ENCODE assay signal across 8 cellular contexts in the genomic region with DNA sequence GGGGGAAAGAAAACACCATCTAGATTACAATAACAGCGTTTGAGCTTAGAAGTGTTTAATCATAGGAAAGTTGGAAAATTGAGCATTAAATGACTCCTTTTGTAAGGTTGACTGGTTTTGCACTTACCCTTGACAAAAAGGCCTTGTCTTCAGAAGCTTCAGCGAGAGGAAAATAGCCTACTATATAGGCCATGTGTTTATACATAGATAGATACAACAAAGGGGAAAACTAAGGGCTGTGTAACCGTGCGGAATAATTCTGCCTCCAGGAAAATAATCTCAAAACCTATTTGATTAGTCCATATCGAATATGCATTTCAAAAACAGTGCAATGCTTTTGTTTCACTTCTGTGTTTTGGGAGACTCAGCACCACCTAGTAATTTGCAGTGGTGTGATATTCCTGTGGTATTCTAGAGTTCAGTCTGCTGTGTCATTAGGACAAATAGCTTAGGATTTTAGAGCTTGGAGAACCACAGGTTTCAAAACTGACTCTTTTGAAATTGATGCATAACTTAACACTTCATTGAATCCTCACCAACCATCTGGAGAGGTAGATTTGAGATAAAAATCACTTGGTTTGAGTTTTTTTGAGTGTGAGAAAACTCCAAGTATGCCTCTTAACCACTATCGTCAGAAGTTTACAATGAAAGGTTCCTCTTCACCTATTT. TPM values are rescaled to one million over a fixed set of nuclear protein-coding genes. Genes with fewer than 3 reads are reported as not detected.
DNase-seq lines count a peak whose midpoint lies in the region; ATAC-seq and TF ChIP-seq lines count a peak whose summit lies in the region.

No MANE protein-coding gene starts in this region.

- POLR2A ChIA-PET in BJ (lab: Charles Lee) = interaction anchor here (0.6 kb wide), 1 partner anchor 15 kb away, joined by 3 read pairs; no protein-coding TSS in a partner anchor

- CTCF ChIA-PET in BJ (lab: Yijun Ruan, JAX) = interaction anchor here (1.0 to 5.9 kb wide), 6 partner anchors 10 to 57 kb away, joined by 3 to 20 read pairs (median 4); no protein-coding TSS in a partner anchor

- peak overlapping the region; percentile 86 for H3K4me3 Mint-ChIP-seq in central memory CD8-positive, alpha-beta T cell
- peak overlapping the region; percentile 92 to 97 (median 95) for H3K4me3 Mint-ChIP-seq in nephron

- DNase-seq in BJ (ENCODE audit: low read depth) = no peak
- no peak for DNase-seq in MG63
- DNase-seq in central memory CD8-positive, alpha-beta T cell (ENCODE audit: low spot score in 2 of 2) = no peak
- DNase-seq in UCSD-AML1 (lab: John Stamatoyannopoulos, UW; ENCODE audit: unreplicated experiment) = no peak
- DNase-seq in GOT3 (lab: John Stamatoyannopoulos, UW) = no peak

- H3K36me3 ChIP-seq in BJ (ENCODE audit: control insufficient read depth, insufficient read depth, low read length) (no peaks in the 10 kb centered on the region), MG63 (peaks cover 4% of the 10 kb centered on the region)

- H3K36me3 Mint-ChIP-seq in central memory CD8-positive, alpha-beta T cell (ENCODE audit: insufficient read depth) = peaks cover 17% of the 10 kb centered on the region
- peaks cover 3% of the 10 kb centered on the region for H3K36me3 Mint-ChIP-seq in nephron (ENCODE audit: low read depth)

- H3K9me3 Mint-ChIP-seq in central memory CD8-positive, alpha-beta T cell = no peaks in the 10 kb centered on the region
- no peaks in the 10 kb centered on the region for H3K9me3 Mint-ChIP-seq in nephron

- H3K9me3 ChIP-seq in MG63 = no peaks in the 10 kb centered on the region

- no peaks in the 10 kb centered on the region for H3K27me3 ChIP-seq in BJ (ENCODE audit: control insufficient read depth, insufficient read depth, low read length)
- no peaks in the 10 kb centered on the region for H3K27me3 ChIP-seq in MG63

- H3K4me3 ChIP-seq in BJ (ENCODE audit: low read depth, low read length) = peak overlapping the region; percentile 64
- peak overlapping the region; percentile 74 for H3K4me3 ChIP-seq in MG63

- peaks cover 55% of the 10 kb centered on the region for H3K4me1 Mint-ChIP-seq in central memory CD8-positive, alpha-beta T cell
- H3K4me1 Mint-ChIP-seq in nephron = peaks cover 45% of the 10 kb centered on the region

- no peak for TF ChIP-seq CTCF in BJ (IDR thresholded peaks at IDR 0.05; ENCODE audit: insufficient read depth, low read depth, low read length)
- no peak for TF ChIP-seq CTCF in nephron (IDR thresholded peaks at IDR 0.05; ENCODE audit: unreplicated experiment in 3 of 3)

- no peak overlapping the region for H3K27ac Mint-ChIP-seq in central memory CD8-positive, alpha-beta T cell (ENCODE audit: low read depth)
- peak overlapping the region; percentile 37 to 91 (median 88) for H3K27ac Mint-ChIP-seq in nephron

- ATAC-seq in central memory CD8-positive, alpha-beta T cell (replicated peaks; ENCODE audit: extremely low read depth, poor library complexity, severe bottlenecking) = no peak
- ATAC-seq in HG03280 (IDR thresholded peaks at IDR 0.05; ENCODE audit: unreplicated experiment) = no peak
- no peak for ATAC-seq in HG02798 (IDR thresholded peaks at IDR 0.05; ENCODE audit: poor library complexity, unreplicated experiment)

- H3K27me3 Mint-ChIP-seq in central memory CD8-positive, alpha-beta T cell = no peaks in the 10 kb centered on the region
- no peaks in the 10 kb centered on the region for H3K27me3 Mint-ChIP-seq in nephron (ENCODE audit: low read depth)

RNA-seq across cellular contexts. Expression of a gene that starts 1.8 kb away (rescaled TPM):
- polyA plus RNA-seq in BJ (2011; rRNA removed) = 18.9 and 19.4 TPM in 2 replicates
- polyA minus RNA-seq in BJ (2011; rRNA and poly(A)+ RNA removed) = 22.3 and 28.4 TPM in 2 replicates
- 4.2 and 5.0 TPM in 2 replicates for total RNA-seq in MG63 (2014; rRNA removed; shearing (Covaris generic); ENCODE audit: low replicate concordance)

RNA-seq across cellular contexts. Expression of a gene that starts 55.3 kb away (rescaled TPM):
- polyA plus RNA-seq in BJ (2011; rRNA removed) = 20.9 and 30.2 TPM in 2 replicates
- 18.4 and 27.0 TPM in 2 replicates for polyA minus RNA-seq in BJ (2011; rRNA and poly(A)+ RNA removed)
- 13.2 and 17.7 TPM in 2 replicates for total RNA-seq in MG63 (2014; rRNA removed; shearing (Covaris generic); ENCODE audit: low replicate concordance)
